22 cellular contexts compared by ENCODE assay signal in genomic region chr11:78205256-78205655, GRCh38.
"Had no signal": no experiment of that assay in that cellular context is flagged by ENCODE, and none has a peak within 500 bp of the region (broad histone marks: within the 10 kb centered on the region; RNA-seq: fewer than 3 reads in every experiment).

No MANE protein-coding gene starts in this region.

- H3K27me3 ChIP-seq: body of pancreas, hepatocyte, stomach, suprapubic skin, tibial nerve had no signal

- H3K4me1 ChIP-seq: body of pancreas, stomach, suprapubic skin, tibial nerve had no signal

- ATAC-seq: body of pancreas, esophagus mucosa, left lobe of liver had no signal

- H3K9me3 ChIP-seq: body of pancreas, stomach, suprapubic skin, tibial nerve had no signal

- DNase-seq: activated CD4-positive, alpha-beta memory T cell treated with anti-CD3 and anti-CD28 coated beads, Interleukin-2, amount 10 ng/mL, durations not matched to agents 7 days and 5 days; anterior cingulate cortex; effector memory CD4-positive, alpha-beta T cell; foreskin melanocyte; immature natural killer cell; naive B cell; retina; stimulated activated CD4-positive, alpha-beta T cell treated with anti-CD3 and anti-CD28 coated beads, Interleukin-12 subunit alpha, Interleukin-12 subunit beta, amount 100 ng/mL, for 4 hours; stimulated activated CD4-positive, alpha-beta T cell treated with anti-CD3 and anti-CD28 coated beads, Interleukin-1b, Interleukin-23, amount 100 ng/mL, for 48 hours; stomach; T-helper 1 cell; T-helper 9 cell had no signal

- H3K4me3 ChIP-seq: body of pancreas, hepatocyte, lung, stomach, suprapubic skin, tibial nerve had no signal

- H3K27me3 Mint-ChIP-seq: activated CD4-positive, alpha-beta memory T cell treated with anti-CD3 and anti-CD28 coated beads, Interleukin-2, amount 10 ng/mL, durations not matched to agents 7 days and 5 days; activated naive CD4-positive, alpha-beta T cell treated with anti-CD3 and anti-CD28 coated beads, Interleukin-2, amount 50 U/mL, for 24 hours; central memory CD8-positive, alpha-beta T cell; naive B cell; progenitor cell of endocrine pancreas had no signal

- H3K27ac ChIP-seq: body of pancreas, hepatocyte, stomach, suprapubic skin, tibial nerve had no signal

- H3K9me3 Mint-ChIP-seq: activated CD4-positive, alpha-beta memory T cell treated with anti-CD3 and anti-CD28 coated beads, Interleukin-2, amount 10 ng/mL, durations not matched to agents 7 days and 5 days; activated naive CD4-positive, alpha-beta T cell treated with anti-CD3 and anti-CD28 coated beads, Interleukin-2, amount 50 U/mL, for 24 hours; central memory CD8-positive, alpha-beta T cell; immature natural killer cell; naive B cell had no signal

- H3K27ac Mint-ChIP-seq: activated CD4-positive, alpha-beta memory T cell treated with anti-CD3 and anti-CD28 coated beads, Interleukin-2, amount 10 ng/mL, durations not matched to agents 7 days and 5 days; progenitor cell of endocrine pancreas had no signal

- H3K4me3 Mint-ChIP-seq: activated CD4-positive, alpha-beta memory T cell treated with anti-CD3 and anti-CD28 coated beads, Interleukin-2, amount 10 ng/mL, durations not matched to agents 7 days and 5 days; central memory CD8-positive, alpha-beta T cell; immature natural killer cell had no signal
